In genomic region chr19:15177269-15178116, GRCh38 we compare ENCODE assay signal across 1 cellular context.
TF ChIP-seq lines count a peak whose summit lies in the region.

No MANE protein-coding gene starts in this region.

TF ChIP-seq in HEK293, 187 proteins besides CTCF, POLR2A, EP300 and RAD21 (continued from another document):
- TF ChIP-seq PBX3 (CRISPR knock-in tag; IDR thresholded peaks at IDR 0.05) (0 out of 2 replicates have a peak, but pooled peaks have one; percentile 45), ZNF518A (tag by site-specific recombination; conservative IDR thresholded peaks at IDR 0.05; ENCODE audit: low read depth) (no peak), ZNF10 (tag by site-specific recombination; IDR thresholded peaks at IDR 0.05) (no peak), ZBTB26 (tag by site-specific recombination; optimal IDR thresholded peaks at IDR 0.05) (peak; percentile 76), ZNF76 (tag by site-specific recombination; IDR thresholded peaks at IDR 0.05; ENCODE audit: borderline replicate concordance, low read depth) (no peak; the same call in 1 of the 2 replicates), ZNF423 (tag by site-specific recombination; IDR thresholded peaks at IDR 0.05) (no peak), ZNF600 (tag by site-specific recombination; IDR thresholded peaks at IDR 0.05) (0 out of 2 replicates have a peak, but pooled peaks have one; percentile 41), PATZ1 (tag by site-specific recombination; IDR thresholded peaks at IDR 0.05) (no peak; the same call in 1 of the 2 replicates), ZNF830 (tag by site-specific recombination; IDR thresholded peaks at IDR 0.05; ENCODE audit: low read depth) (no peak), ZNF580 (tag by site-specific recombination; IDR thresholded peaks at IDR 0.05) (no peak), ZNF664 (tag by site-specific recombination; IDR thresholded peaks at IDR 0.05) (no peak), HOXA7 (CRISPR knock-in tag; IDR thresholded peaks at IDR 0.05; ENCODE audit: borderline replicate concordance) (no peak), SP7 (tag by site-specific recombination; IDR thresholded peaks at IDR 0.05) (peak; percentile 29; the same call in 1 of the 2 replicates), SP2 (tag by site-specific recombination; IDR thresholded peaks at IDR 0.05) (no peak), ZNF639 (tag by site-specific recombination; IDR thresholded peaks at IDR 0.05) (no peak), ZSCAN30 (tag by site-specific recombination; IDR thresholded peaks at IDR 0.05) (peak; percentile 64; the same call in 1 of the 2 replicates), SCRT2 (tag by site-specific recombination; IDR thresholded peaks at IDR 0.05) (peak; percentile 79), ZBTB20 (tag by site-specific recombination; IDR thresholded peaks at IDR 0.05) (no peak), ZIC2 (tag by site-specific recombination; IDR thresholded peaks at IDR 0.05) (peak; percentile 51; the same call in 1 of the 2 replicates), ZNF391 (tag by site-specific recombination; IDR thresholded peaks at IDR 0.05; ENCODE audit: borderline replicate concordance, low read depth) (0 out of 2 replicates have a peak, but pooled peaks have one; percentile 31), ZNF514 (tag by site-specific recombination; IDR thresholded peaks at IDR 0.05) (no peak), ZSCAN23 (tag by site-specific recombination; IDR thresholded peaks at IDR 0.05) (no peak), REPIN1 (tag by site-specific recombination; IDR thresholded peaks at IDR 0.05; ENCODE audit: low read depth) (no peak), ZNF596 (tag by site-specific recombination; IDR thresholded peaks at IDR 0.05) (peak; percentile 17; the same call in 1 of the 2 replicates), ZFP69B (tag by site-specific recombination; IDR thresholded peaks at IDR 0.05) (0 out of 2 replicates have a peak, but pooled peaks have one; percentile 25), ZNF837 (tag by site-specific recombination; IDR thresholded peaks at IDR 0.05) (no peak), ZNF292 (tag by site-specific recombination; IDR thresholded peaks at IDR 0.05; ENCODE audit: borderline replicate concordance, low read depth) (no peak), SALL2 (tag by site-specific recombination; IDR thresholded peaks at IDR 0.05; ENCODE audit: borderline replicate concordance) (no peak), ZNF184 (tag by site-specific recombination; IDR thresholded peaks at IDR 0.05) (no peak), OSR2 (tag by site-specific recombination; IDR thresholded peaks at IDR 0.05) (no peak), GLIS2 (tag by site-specific recombination; IDR thresholded peaks at IDR 0.05) (no peak), ZNF501 (tag by site-specific recombination; IDR thresholded peaks at IDR 0.05) (no peak), ZNF449 (tag by site-specific recombination; IDR thresholded peaks at IDR 0.05) (no peak), BCL11B (tag by site-specific recombination; IDR thresholded peaks at IDR 0.05; ENCODE audit: low read depth) (no peak), ZSCAN5A (tag by site-specific recombination; IDR thresholded peaks at IDR 0.05) (no peak), KLF8 (tag by site-specific recombination; IDR thresholded peaks at IDR 0.05) (no peak; the same call in 1 of the 2 replicates), GFI1B (tag by site-specific recombination; IDR thresholded peaks at IDR 0.05) (no peak)
TF ChIP-seq in HEK293: peak in this region for 22.
